1 cellular context compared by ENCODE assay signal in the genomic region with DNA sequence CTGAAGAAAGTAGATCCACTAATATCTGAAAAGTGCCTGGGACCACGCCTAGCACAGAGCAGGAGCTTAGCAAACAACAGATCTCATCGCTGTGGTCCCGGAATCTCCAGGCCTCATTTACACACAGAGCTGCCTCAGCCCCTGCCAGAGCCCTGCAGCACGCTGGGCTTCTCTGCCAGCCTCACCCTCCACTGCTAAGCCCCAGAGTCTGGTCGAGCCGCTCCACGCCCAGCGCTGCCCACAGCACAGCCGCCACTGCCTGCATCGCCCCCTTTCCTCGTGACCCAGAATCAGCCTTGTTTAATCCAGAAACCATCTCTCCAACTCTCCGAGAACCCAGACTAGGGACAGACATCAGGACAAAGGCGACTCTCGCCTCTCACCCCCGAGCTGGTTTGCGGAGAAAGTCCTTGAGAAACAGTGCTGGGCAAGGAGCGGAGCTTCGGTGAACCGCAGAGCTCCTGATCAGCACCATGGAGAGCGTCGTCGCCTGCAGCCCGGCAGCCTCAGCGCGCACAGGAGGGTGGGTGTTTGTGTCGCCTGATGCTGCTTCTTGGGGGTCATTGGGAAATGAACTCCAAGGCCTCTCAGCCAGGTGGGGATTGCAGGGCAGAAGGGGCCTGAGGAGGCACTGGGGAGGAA.
TF ChIP-seq lines count a peak whose summit lies in the region.

No MANE protein-coding gene starts in this region.

TF ChIP-seq in HepG2, 621 proteins besides CTCF, POLR2A, EP300 and RAD21 (continued from another document and continues in another):
- TF ChIP-seq ZNF510 (CRISPR knock-in tag; IDR thresholded peaks at IDR 0.05; ENCODE audit: low read depth) (no peak), ZNF430 (CRISPR knock-in tag; IDR thresholded peaks at IDR 0.05) (0 out of 2 replicates have a peak, but pooled peaks have one; percentile 49), ZNF17 (CRISPR knock-in tag; IDR thresholded peaks at IDR 0.05) (no peak), ETV6 (CRISPR knock-in tag; conservative IDR thresholded peaks at IDR 0.05) (no peak), AGO1 (IDR thresholded peaks at IDR 0.05; ENCODE audit: low read depth, low read length, poor library complexity, severe bottlenecking) (no peak), ONECUT2 (CRISPR knock-in tag; IDR thresholded peaks at IDR 0.05) (0 out of 2 replicates have a peak, but pooled peaks have one; percentile 26), PCBP2 (optimal IDR thresholded peaks at IDR 0.05; ENCODE audit: low read depth, low read length, poor library complexity, severe bottlenecking) (no peak), RFXAP (CRISPR knock-in tag; IDR thresholded peaks at IDR 0.05; ENCODE audit: borderline replicate concordance) (no peak), ZNF629 (CRISPR knock-in tag; conservative IDR thresholded peaks at IDR 0.05) (no peak), MXD3 (CRISPR knock-in tag; IDR thresholded peaks at IDR 0.05) (peak; percentile 62; the same call in 1 of the 2 replicates), HNRNPH1 (optimal IDR thresholded peaks at IDR 0.05; ENCODE audit: low read depth, low read length) (no peak), ZNF678 (CRISPR knock-in tag; IDR thresholded peaks at IDR 0.05) (no peak), ZNF460 (CRISPR knock-in tag; IDR thresholded peaks at IDR 0.05; ENCODE audit: borderline replicate concordance) (no peak), TAF1 (CRISPR knock-in tag; IDR thresholded peaks at IDR 0.05) (no peak), IKZF4 (CRISPR knock-in tag; IDR thresholded peaks at IDR 0.05; ENCODE audit: borderline replicate concordance, low read depth, not compliant biosample characterization) (peak; percentile 56), CENPX (CRISPR knock-in tag; IDR thresholded peaks at IDR 0.05) (no peak), JUNB (CRISPR knock-in tag; IDR thresholded peaks at IDR 0.05; ENCODE audit: borderline replicate concordance) (peak; percentile 44; the same call in 1 of the 2 replicates), ZNF530 (CRISPR knock-in tag; IDR thresholded peaks at IDR 0.05; ENCODE audit: low read depth) (0 out of 2 replicates have a peak, but pooled peaks have one; percentile 59), MEF2D (CRISPR knock-in tag; IDR thresholded peaks at IDR 0.05) (no peak), KDM4B (CRISPR knock-in tag; IDR thresholded peaks at IDR 0.05) (no peak), NKX3-1 (CRISPR knock-in tag; IDR thresholded peaks at IDR 0.05) (peak; percentile 86), DMTF1 (CRISPR knock-in tag; IDR thresholded peaks at IDR 0.05) (no peak), SRSF9 (IDR thresholded peaks at IDR 0.05; ENCODE audit: borderline replicate concordance, insufficient read depth, low read depth, low read length, poor library complexity, severe bottlenecking) (no peak), SALL1 (CRISPR knock-in tag; IDR thresholded peaks at IDR 0.05) (peak; percentile 79), ZFAT (CRISPR knock-in tag; conservative IDR thresholded peaks at IDR 0.05) (no peak), TOE1 (CRISPR knock-in tag; IDR thresholded peaks at IDR 0.05) (no peak), ETS1 (CRISPR knock-in tag; IDR thresholded peaks at IDR 0.05) (no peak), XBP1 (CRISPR knock-in tag; IDR thresholded peaks at IDR 0.05) (no peak), ZNF33B (CRISPR knock-in tag; IDR thresholded peaks at IDR 0.05) (no peak), PAXIP1 (CRISPR knock-in tag; conservative IDR thresholded peaks at IDR 0.05) (no peak), NCOA1 (CRISPR knock-in tag; IDR thresholded peaks at IDR 0.05) (no peak), KMT2B (CRISPR knock-in tag; IDR thresholded peaks at IDR 0.05) (no peak), ZZZ3 (CRISPR knock-in tag; IDR thresholded peaks at IDR 0.05; ENCODE audit: borderline replicate concordance) (no peak), PRMT3 (CRISPR knock-in tag; IDR thresholded peaks at IDR 0.05; ENCODE audit: borderline replicate concordance, low read depth) (no peak), TCF7 (IDR thresholded peaks at IDR 0.05; ENCODE audit: low read depth) (no peak), ZFP36 (IDR thresholded peaks at IDR 0.05; ENCODE audit: borderline replicate concordance, low read depth, low read length, partially characterized antibody) (no peak), ZNF205 (CRISPR knock-in tag; IDR thresholded peaks at IDR 0.05) (no peak), RORA (CRISPR knock-in tag; IDR thresholded peaks at IDR 0.05) (no peak), ZNF335 (CRISPR knock-in tag; IDR thresholded peaks at IDR 0.05) (no peak), PHF8 (CRISPR knock-in tag; IDR thresholded peaks at IDR 0.05) (no peak), ZNF816 (CRISPR knock-in tag; IDR thresholded peaks at IDR 0.05; ENCODE audit: borderline replicate concordance) (no peak), ZNF563 (CRISPR knock-in tag; IDR thresholded peaks at IDR 0.05) (peak; percentile 50; the same call in 1 of the 2 replicates), PHB2 (IDR thresholded peaks at IDR 0.05; ENCODE audit: partially characterized antibody) (no peak), ZNF777 (CRISPR knock-in tag; IDR thresholded peaks at IDR 0.05) (no peak), ZNF570 (CRISPR knock-in tag; IDR thresholded peaks at IDR 0.05; ENCODE audit: borderline replicate concordance) (no peak), HNRNPK (IDR thresholded peaks at IDR 0.05; ENCODE audit: low read depth, low read length, poor library complexity, severe bottlenecking) (no peak), FOXK2 (IDR thresholded peaks at IDR 0.05) (no peak), ZNF768 (CRISPR knock-in tag; IDR thresholded peaks at IDR 0.05) (no peak), ZSCAN12 (CRISPR knock-in tag; IDR thresholded peaks at IDR 0.05) (no peak)
- TF ChIP-seq, protein P1, sequence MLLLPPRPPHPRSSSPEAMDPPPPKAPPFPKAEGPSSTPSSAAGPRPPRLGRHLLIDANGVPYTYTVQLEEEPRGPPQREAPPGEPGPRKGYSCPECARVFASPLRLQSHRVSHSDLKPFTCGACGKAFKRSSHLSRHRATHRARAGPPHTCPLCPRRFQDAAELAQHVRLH (CRISPR knock-in tag; IDR thresholded peaks at IDR 0.05; ENCODE audit: borderline replicate concordance, low read depth), result no peak
- TF ChIP-seq, protein P2, sequence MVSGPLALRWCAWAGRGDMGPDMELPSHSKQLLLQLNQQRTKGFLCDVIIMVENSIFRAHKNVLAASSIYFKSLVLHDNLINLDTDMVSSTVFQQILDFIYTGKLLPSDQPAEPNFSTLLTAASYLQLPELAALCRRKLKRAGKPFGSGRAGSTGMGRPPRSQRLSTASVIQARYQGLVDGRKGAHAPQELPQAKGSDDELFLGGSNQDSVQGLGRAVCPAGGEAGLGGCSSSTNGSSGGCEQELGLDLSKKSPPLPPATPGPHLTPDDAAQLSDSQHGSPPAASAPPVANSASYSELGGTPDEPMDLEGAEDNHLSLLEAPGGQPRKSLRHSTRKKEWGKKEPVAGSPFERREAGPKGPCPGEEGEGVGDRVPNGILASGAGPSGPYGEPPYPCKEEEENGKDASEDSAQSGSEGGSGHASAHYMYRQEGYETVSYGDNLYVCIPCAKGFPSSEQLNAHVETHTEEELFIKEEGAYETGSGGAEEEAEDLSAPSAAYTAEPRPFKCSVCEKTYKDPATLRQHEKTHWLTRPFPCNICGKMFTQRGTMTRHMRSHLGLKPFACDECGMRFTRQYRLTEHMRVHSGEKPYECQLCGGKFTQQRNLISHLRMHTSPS (CRISPR knock-in tag; IDR thresholded peaks at IDR 0.05; ENCODE audit: low read depth), result no peak
- TF ChIP-seq, protein P3, sequence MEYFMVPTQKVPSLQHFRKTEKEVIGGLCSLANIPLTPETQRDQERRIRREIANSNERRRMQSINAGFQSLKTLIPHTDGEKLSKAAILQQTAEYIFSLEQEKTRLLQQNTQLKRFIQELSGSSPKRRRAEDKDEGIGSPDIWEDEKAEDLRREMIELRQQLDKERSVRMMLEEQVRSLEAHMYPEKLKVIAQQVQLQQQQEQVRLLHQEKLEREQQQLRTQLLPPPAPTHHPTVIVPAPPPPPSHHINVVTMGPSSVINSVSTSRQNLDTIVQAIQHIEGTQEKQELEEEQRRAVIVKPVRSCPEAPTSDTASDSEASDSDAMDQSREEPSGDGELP (IDR thresholded peaks at IDR 0.05; ENCODE audit: borderline replicate concordance, low read depth), result no peak
- TF ChIP-seq, protein P4, sequence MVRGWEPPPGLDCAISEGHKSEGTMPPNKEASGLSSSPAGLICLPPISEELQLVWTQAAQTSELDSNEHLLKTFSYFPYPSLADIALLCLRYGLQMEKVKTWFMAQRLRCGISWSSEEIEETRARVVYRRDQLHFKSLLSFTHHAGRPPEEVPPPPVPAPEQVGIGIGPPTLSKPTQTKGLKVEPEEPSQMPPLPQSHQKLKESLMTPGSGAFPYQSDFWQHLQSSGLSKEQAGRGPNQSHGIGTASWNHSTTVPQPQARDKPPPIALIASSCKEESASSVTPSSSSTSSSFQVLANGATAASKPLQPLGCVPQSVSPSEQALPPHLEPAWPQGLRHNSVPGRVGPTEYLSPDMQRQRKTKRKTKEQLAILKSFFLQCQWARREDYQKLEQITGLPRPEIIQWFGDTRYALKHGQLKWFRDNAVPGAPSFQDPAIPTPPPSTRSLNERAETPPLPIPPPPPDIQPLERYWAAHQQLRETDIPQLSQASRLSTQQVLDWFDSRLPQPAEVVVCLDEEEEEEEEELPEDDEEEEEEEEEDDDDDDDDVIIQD (CRISPR knock-in tag; IDR thresholded peaks at IDR 0.05; ENCODE audit: low read depth), result no peak
- TF ChIP-seq, protein P5, sequence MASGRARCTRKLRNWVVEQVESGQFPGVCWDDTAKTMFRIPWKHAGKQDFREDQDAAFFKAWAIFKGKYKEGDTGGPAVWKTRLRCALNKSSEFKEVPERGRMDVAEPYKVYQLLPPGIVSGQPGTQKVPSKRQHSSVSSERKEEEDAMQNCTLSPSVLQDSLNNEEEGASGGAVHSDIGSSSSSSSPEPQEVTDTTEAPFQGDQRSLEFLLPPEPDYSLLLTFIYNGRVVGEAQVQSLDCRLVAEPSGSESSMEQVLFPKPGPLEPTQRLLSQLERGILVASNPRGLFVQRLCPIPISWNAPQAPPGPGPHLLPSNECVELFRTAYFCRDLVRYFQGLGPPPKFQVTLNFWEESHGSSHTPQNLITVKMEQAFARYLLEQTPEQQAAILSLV (CRISPR knock-in tag; IDR thresholded peaks at IDR 0.05; ENCODE audit: borderline replicate concordance), result no peak
- TF ChIP-seq, protein P6, sequence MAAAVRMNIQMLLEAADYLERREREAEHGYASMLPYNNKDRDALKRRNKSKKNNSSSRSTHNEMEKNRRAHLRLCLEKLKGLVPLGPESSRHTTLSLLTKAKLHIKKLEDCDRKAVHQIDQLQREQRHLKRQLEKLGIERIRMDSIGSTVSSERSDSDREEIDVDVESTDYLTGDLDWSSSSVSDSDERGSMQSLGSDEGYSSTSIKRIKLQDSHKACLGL (CRISPR knock-in tag; IDR thresholded peaks at IDR 0.05), result peak; percentile 28; the same call in 1 of the 2 replicates
